In genomic region chr5:138568061-138568824, GRCh38 we compare ENCODE assay signal across 11 cellular contexts. TPM values are rescaled to one million over a fixed set of nuclear protein-coding genes. Genes with fewer than 3 reads are reported as not detected.
DNase-seq lines count a peak whose midpoint lies in the region; ATAC-seq and TF ChIP-seq lines count a peak whose summit lies in the region.
"Had no signal": no experiment of that assay in that cellular context is flagged by ENCODE, and none has a peak within 500 bp of the region (broad histone marks: within the 10 kb centered on the region; RNA-seq: fewer than 3 reads in every experiment).

No MANE protein-coding gene starts in this region.

- TF ChIP-seq CTCF in VCaP (conservative IDR thresholded peaks at IDR 0.05) (peak; percentile 27), fibroblast of mammary gland (conservative IDR thresholded peaks at IDR 0.05; ENCODE audit: control insufficient read depth, insufficient read depth, low read depth, low read length) (peak; percentile 15), type B pancreatic cell (conservative IDR thresholded peaks at IDR 0.05) (peak; percentile 39)

- H3K4me1 Mint-ChIP-seq in stimulated activated naive CD8-positive, alpha-beta T cell treated with anti-CD3 and anti-CD28 coated beads, Interleukin-15, Interleukin-2, amounts not matched to agents 100 ng/mL and 50 ng/mL, for 24 hours (ENCODE audit: low read depth), result peaks cover 83% of the 10 kb centered on the region
- H3K4me1 Mint-ChIP-seq in stimulated activated naive CD8-positive, alpha-beta T cell treated with anti-CD3 and anti-CD28 coated beads, Interleukin-15, amount 100 ng/mL, for 72 hours, result peaks cover 95% of the 10 kb centered on the region
- H3K4me1 Mint-ChIP-seq in type B pancreatic cell (ENCODE audit: unreplicated experiment), result peaks cover 12% of the 10 kb centered on the region

- peak overlapping the region; percentile 100 for H3K27ac ChIP-seq in VCaP
- H3K27ac ChIP-seq: BLaER1 treated with 17β-estradiol and CSF1 and Interleukin-3, amounts not matched to agents 10 nM and 100 nM had no signal

- peak overlapping the region; percentile 38 for H3K4me3 Mint-ChIP-seq in stimulated activated naive CD8-positive, alpha-beta T cell treated with anti-CD3 and anti-CD28 coated beads, Interleukin-15, Interleukin-2, amounts not matched to agents 100 ng/mL and 50 ng/mL, for 24 hours
- peak overlapping the region in 1 of 2 donors; percentile 9 for H3K4me3 Mint-ChIP-seq in stimulated activated naive CD8-positive, alpha-beta T cell treated with anti-CD3 and anti-CD28 coated beads, Interleukin-15, amount 100 ng/mL, for 72 hours
- no peak overlapping the region for H3K4me3 Mint-ChIP-seq in type B pancreatic cell

- H3K9me3 Mint-ChIP-seq in stimulated activated naive CD8-positive, alpha-beta T cell treated with anti-CD3 and anti-CD28 coated beads, Interleukin-15, Interleukin-2, amounts not matched to agents 100 ng/mL and 50 ng/mL, for 24 hours, result no peaks in the 10 kb centered on the region
- no peaks in the 10 kb centered on the region for H3K9me3 Mint-ChIP-seq in stimulated activated naive CD8-positive, alpha-beta T cell treated with anti-CD3 and anti-CD28 coated beads, Interleukin-15, amount 100 ng/mL, for 72 hours
- no peaks in the 10 kb centered on the region for H3K9me3 Mint-ChIP-seq in type B pancreatic cell

- DNase-seq in stimulated activated naive CD8-positive, alpha-beta T cell treated with anti-CD3 and anti-CD28 coated beads, Interleukin-15, amount 100 ng/mL, for 72 hours, result no peak
- peak; percentile 49 for DNase-seq in fibroblast of mammary gland (ENCODE audit: low read depth)
- no peak for DNase-seq in type B pancreatic cell (ENCODE audit: extremely low spot score, unreplicated experiment)
- DNase-seq in C1 segment of cervical spinal cord (lab: John Stamatoyannopoulos, UW), result no peak
- no peak for DNase-seq in NCI-H526 (lab: John Stamatoyannopoulos, UW)
- DNase-seq: NCI-H2029, OCI-M1 had no signal

- H3K27me3 Mint-ChIP-seq in stimulated activated naive CD8-positive, alpha-beta T cell treated with anti-CD3 and anti-CD28 coated beads, Interleukin-15, Interleukin-2, amounts not matched to agents 100 ng/mL and 50 ng/mL, for 24 hours, result no peaks in the 10 kb centered on the region
- H3K27me3 Mint-ChIP-seq in stimulated activated naive CD8-positive, alpha-beta T cell treated with anti-CD3 and anti-CD28 coated beads, Interleukin-15, amount 100 ng/mL, for 72 hours, result no peaks in the 10 kb centered on the region
- no peaks in the 10 kb centered on the region for H3K27me3 Mint-ChIP-seq in type B pancreatic cell

- H3K36me3 Mint-ChIP-seq in stimulated activated naive CD8-positive, alpha-beta T cell treated with anti-CD3 and anti-CD28 coated beads, Interleukin-15, Interleukin-2, amounts not matched to agents 100 ng/mL and 50 ng/mL, for 24 hours (ENCODE audit: low read depth), result peaks cover 88% of the 10 kb centered on the region
- peaks cover 60% of the 10 kb centered on the region for H3K36me3 Mint-ChIP-seq in type B pancreatic cell

- no peak for ATAC-seq in stimulated activated naive CD8-positive, alpha-beta T cell treated with anti-CD3 and anti-CD28 coated beads, Interleukin-15, amount 100 ng/mL, for 72 hours
- no peak for ATAC-seq in GM18870 (IDR thresholded peaks at IDR 0.05; ENCODE audit: unreplicated experiment)

- peak overlapping the region; percentile 64 for H3K27ac Mint-ChIP-seq in stimulated activated naive CD8-positive, alpha-beta T cell treated with anti-CD3 and anti-CD28 coated beads, Interleukin-15, Interleukin-2, amounts not matched to agents 100 ng/mL and 50 ng/mL, for 24 hours
- H3K27ac Mint-ChIP-seq in stimulated activated naive CD8-positive, alpha-beta T cell treated with anti-CD3 and anti-CD28 coated beads, Interleukin-15, amount 100 ng/mL, for 72 hours, result peak overlapping the region in 1 of 2 donors; percentile 82
- H3K27ac Mint-ChIP-seq in type B pancreatic cell, result peak overlapping the region; percentile 81

- H3K4me3 ChIP-seq in fibroblast of mammary gland (ENCODE audit: control insufficient read depth, low read depth, low read length), result no peak overlapping the region
- H3K4me3 ChIP-seq: BLaER1 treated with 17β-estradiol and CSF1 and Interleukin-3, amounts not matched to agents 10 nM and 100 nM had no signal

RNA-seq across cellular contexts. Expression of gene HSPA9, which starts 7.0 kb away (rescaled TPM):
- 238 and 252 TPM in 2 replicates for total RNA-seq in type B pancreatic cell (ENCODE audit: low replicate concordance)

RNA-seq across cellular contexts. Expression of gene ETF1, which starts 25.2 kb away (rescaled TPM):
- 80.0 and 94.8 TPM in 2 replicates for total RNA-seq in type B pancreatic cell (ENCODE audit: low replicate concordance)
